Comparison of ENCODE assay signal across 1 cellular context in genomic region chr17:9875441-9875840, GRCh38.
TF ChIP-seq lines count a peak whose summit lies in the region.

No MANE protein-coding gene starts in this region.

TF ChIP-seq in GM23338, 12 proteins besides CTCF, POLR2A, EP300 and RAD21 (continued from another document):
- no peak for TF ChIP-seq ZNF462 (CRISPR knock-in tag; IDR thresholded peaks at IDR 0.05)
- TF ChIP-seq CREB1 (CRISPR knock-in tag; IDR thresholded peaks at IDR 0.05; ENCODE audit: low read depth), result no peak
- no peak for TF ChIP-seq EZH2 (IDR thresholded peaks at IDR 0.05; ENCODE audit: low read depth, unreplicated experiment)
- TF ChIP-seq JUNB (IDR thresholded peaks at IDR 0.05; ENCODE audit: unreplicated experiment), result no peak
- TF ChIP-seq ZNF114 (CRISPR knock-in tag; IDR thresholded peaks at IDR 0.05), result no peak
- TF ChIP-seq NANOG (IDR thresholded peaks at IDR 0.05; ENCODE audit: borderline replicate concordance), result no peak
- no peak for TF ChIP-seq REST (IDR thresholded peaks at IDR 0.05; ENCODE audit: unreplicated experiment)
